Comparison of ENCODE assay signal across 11 cellular contexts in genomic region chr2:152432206-152432653, GRCh38.
DNase-seq lines count a peak whose midpoint lies in the region; ATAC-seq and TF ChIP-seq lines count a peak whose summit lies in the region.
"Had no signal": no experiment of that assay in that cellular context is flagged by ENCODE, and none has a peak within 500 bp of the region (broad histone marks: within the 10 kb centered on the region; RNA-seq: fewer than 3 reads in every experiment).

No MANE protein-coding gene starts in this region.

- peak overlapping the region; percentile 28 for H3K4me2 ChIP-seq in neural progenitor cell

- H3F3A ChIP-seq in neural progenitor cell (ENCODE audit: low read depth): peaks cover 36% of the 10 kb centered on the region

- H3K79me2 ChIP-seq in neural progenitor cell (ENCODE audit: low read depth): peaks cover 99% of the 10 kb centered on the region

- H2AFZ ChIP-seq in neural progenitor cell (replicated peaks): no peak overlapping the region

- no peak overlapping the region for H3K4me3 ChIP-seq in neural progenitor cell

- H3K4me1 Mint-ChIP-seq in neural progenitor cell: peaks cover 74% of the 10 kb centered on the region

- H3K4me3 Mint-ChIP-seq in neural progenitor cell: no peak overlapping the region
- H3K4me3 Mint-ChIP-seq: activated CD8-positive, alpha-beta T cell treated with anti-CD3 and anti-CD28 coated beads for 36 hours had no signal

- H3K9ac ChIP-seq in neural progenitor cell: no peak overlapping the region

- ATAC-seq in HG02885 (IDR thresholded peaks at IDR 0.05; ENCODE audit: poor library complexity, unreplicated experiment) (no peak), HG03460 (IDR thresholded peaks at IDR 0.05; ENCODE audit: unreplicated experiment) (no peak)
- ATAC-seq: activated CD8-positive, alpha-beta T cell treated with anti-CD3 and anti-CD28 coated beads for 36 hours; HCT116 had no signal

- H3K27me3 ChIP-seq in neural progenitor cell: no peaks in the 10 kb centered on the region

- H3K27me3 Mint-ChIP-seq in neural progenitor cell (ENCODE audit: insufficient read depth, low read depth): no peaks in the 10 kb centered on the region

- peak; percentile 92 for DNase-seq in DMS 273 (lab: John Stamatoyannopoulos, UW; ENCODE audit: unreplicated experiment)
- peak; percentile 93 for DNase-seq in NCI-H82 treated with DMSO at 0.1 percent for 48 hours (lab: John Stamatoyannopoulos, UW; ENCODE audit: unreplicated experiment)
- DNase-seq in epithelial cell of prostate (ENCODE audit: low read depth, low spot score): peak; percentile 85
- DNase-seq in neural progenitor cell (ENCODE audit: low spot score): no peak
- no peak for DNase-seq in hippocampal formation (lab: John Stamatoyannopoulos, UW)
- no peak for DNase-seq in stimulated activated CD4-positive, alpha-beta T cell treated with anti-CD3 and anti-CD28 coated beads, Interleukin-4, amount 100 ng/mL, for 4 hours
- DNase-seq: activated CD8-positive, alpha-beta T cell treated with anti-CD3 and anti-CD28 coated beads for 36 hours; DND-41 had no signal

- no peaks in the 10 kb centered on the region for H3K36me3 Mint-ChIP-seq in neural progenitor cell

- H3K27ac ChIP-seq in epithelial cell of prostate: peak overlapping the region; percentile 91
- peak overlapping the region; percentile 87 for H3K27ac ChIP-seq in neural progenitor cell

- H4K20me1 ChIP-seq in neural progenitor cell (ENCODE audit: low read depth): peaks cover 4% of the 10 kb centered on the region

- no peaks in the 10 kb centered on the region for H3K9me3 Mint-ChIP-seq in neural progenitor cell
- H3K9me3 Mint-ChIP-seq: activated CD8-positive, alpha-beta T cell treated with anti-CD3 and anti-CD28 coated beads for 36 hours had no signal

- TF ChIP-seq CTCF in neural progenitor cell (IDR thresholded peaks at IDR 0.05): no peak

- H3K36me3 ChIP-seq in neural progenitor cell: no peaks in the 10 kb centered on the region

- H3K9me3 ChIP-seq in neural progenitor cell (ENCODE audit: low read depth): no peaks in the 10 kb centered on the region

- peaks cover 88% of the 10 kb centered on the region for H3K4me1 ChIP-seq in neural progenitor cell

- H3K27ac Mint-ChIP-seq in neural progenitor cell: peak overlapping the region; percentile 75
- H3K27ac Mint-ChIP-seq: activated CD8-positive, alpha-beta T cell treated with anti-CD3 and anti-CD28 coated beads for 36 hours had no signal

Comparison
In these comparisons a context has a peak if more than half of its experiments do, and no peak if none do; other contexts are left out.
1. DNase-seq: peak in DMS 273 (single experiment), NCI-H82 treated with DMSO at 0.1 percent for 48 hours (single experiment) and epithelial cell of prostate (single experiment); none in neural progenitor cell (single experiment), hippocampal formation (0 of 2) and stimulated activated CD4-positive, alpha-beta T cell treated with anti-CD3 and anti-CD28 coated beads, Interleukin-4, amount 100 ng/mL, for 4 hours (0 of 2).